ENCODE assay signal across 31 cellular contexts in the genomic region with DNA sequence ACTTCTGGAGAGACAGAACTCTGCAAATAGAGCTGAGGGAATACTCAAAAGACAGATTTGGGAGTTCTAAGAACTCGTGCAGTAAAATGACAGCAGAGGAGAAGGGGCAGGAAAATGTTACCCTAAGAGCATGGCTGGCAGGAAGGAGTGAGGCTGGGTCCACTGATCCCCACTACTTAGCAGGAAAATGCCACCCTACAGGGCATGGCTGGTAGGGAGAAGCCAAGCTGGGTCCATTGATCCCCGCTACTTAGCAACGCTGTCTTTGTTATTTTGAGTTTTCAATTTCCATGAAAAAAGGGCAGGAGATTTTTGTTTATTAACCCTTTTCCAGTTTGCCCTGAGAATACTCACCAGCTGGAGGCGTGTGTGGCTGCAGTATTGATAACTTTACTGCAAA.
"Had no signal": no experiment of that assay in that cellular context is flagged by ENCODE, and none has a peak within 500 bp of the region (broad histone marks: within the 10 kb centered on the region; RNA-seq: fewer than 3 reads in every experiment).

No MANE protein-coding gene starts in this region.

- H3K27me3 ChIP-seq: esophagus squamous epithelium, pancreas, uterus had no signal

- H3K4me1 ChIP-seq: esophagus squamous epithelium, left ventricle myocardium inferior, pancreas, prostate gland, uterus had no signal

- H3K4me1 Mint-ChIP-seq: activated CD4-positive, alpha-beta memory T cell treated with anti-CD3 and anti-CD28 coated beads, Interleukin-2, amount 10 ng/mL, durations not matched to agents 7 days and 5 days; activated naive CD8-positive, alpha-beta T cell treated with anti-CD3 and anti-CD28 coated beads, Interleukin-2, amount 50 U/mL, for 24 hours; T-helper 17 cell had no signal

- H3K27me3 Mint-ChIP-seq: activated CD4-positive, alpha-beta memory T cell treated with anti-CD3 and anti-CD28 coated beads, Interleukin-2, amount 10 ng/mL, durations not matched to agents 7 days and 5 days; activated T-cell treated with anti-CD3 and anti-CD28 coated beads, Interleukin-2, amount 50 U/mL, for 24 hours; stimulated activated naive CD8-positive, alpha-beta T cell treated with anti-CD3 and anti-CD28 coated beads, Interleukin-15, Interleukin-2, amounts not matched to agents 100 ng/mL and 50 ng/mL, for 24 hours; T-helper 17 cell had no signal

- H3K27ac ChIP-seq: esophagus squamous epithelium, left ventricle myocardium inferior, pancreas, prostate gland, skin epidermis, thoracic aorta, uterus, WERI-Rb-1 had no signal

- ATAC-seq: activated naive CD8-positive, alpha-beta T cell treated with anti-CD3 and anti-CD28 coated beads, Interleukin-2, amount 50 U/mL, for 24 hours; pancreas; sciatic nerve; T-helper 17 cell had no signal

- H3K9me3 ChIP-seq: esophagus squamous epithelium, pancreas, prostate gland, thoracic aorta had no signal

- H3K4me3 ChIP-seq: esophagus squamous epithelium, left ventricle myocardium inferior, pancreas, prostate gland, skin epidermis, thoracic aorta, uterus had no signal

- H3K4me3 Mint-ChIP-seq: activated CD4-positive, alpha-beta memory T cell treated with anti-CD3 and anti-CD28 coated beads, Interleukin-2, amount 10 ng/mL, durations not matched to agents 7 days and 5 days; activated CD4-positive, alpha-beta T cell treated with anti-CD3 and anti-CD28 coated beads, Interleukin-2, amount 10 ng/mL, durations not matched to agents 7 days and 5 days; activated naive CD8-positive, alpha-beta T cell treated with anti-CD3 and anti-CD28 coated beads, Interleukin-2, amount 50 U/mL, for 24 hours; activated T-cell treated with anti-CD3 and anti-CD28 coated beads, Interleukin-2, amount 50 U/mL, for 24 hours; nephron progenitor cell; stimulated activated naive CD8-positive, alpha-beta T cell treated with anti-CD3 and anti-CD28 coated beads, Interleukin-15, Interleukin-2, amounts not matched to agents 100 ng/mL and 50 ng/mL, for 24 hours; T-helper 17 cell had no signal

- H3K27ac Mint-ChIP-seq: activated CD4-positive, alpha-beta memory T cell treated with anti-CD3 and anti-CD28 coated beads, Interleukin-2, amount 10 ng/mL, durations not matched to agents 7 days and 5 days; activated CD4-positive, alpha-beta T cell treated with anti-CD3 and anti-CD28 coated beads, Interleukin-2, amount 10 ng/mL, durations not matched to agents 7 days and 5 days; activated naive CD8-positive, alpha-beta T cell treated with anti-CD3 and anti-CD28 coated beads, Interleukin-2, amount 50 U/mL, for 24 hours; activated T-cell treated with anti-CD3 and anti-CD28 coated beads, Interleukin-2, amount 50 U/mL, for 24 hours; nephron progenitor cell; stimulated activated naive CD8-positive, alpha-beta T cell treated with anti-CD3 and anti-CD28 coated beads, Interleukin-15, Interleukin-2, amounts not matched to agents 100 ng/mL and 50 ng/mL, for 24 hours; T-helper 17 cell had no signal

- DNase-seq: activated CD4-positive, alpha-beta memory T cell treated with anti-CD3 and anti-CD28 coated beads, Interleukin-2, amount 10 ng/mL, durations not matched to agents 7 days and 5 days; activated CD4-positive, alpha-beta T cell treated with anti-CD3 and anti-CD28 coated beads, Interleukin-2, amount 10 ng/mL, durations not matched to agents 7 days and 5 days; activated CD4-positive, CD25-positive, alpha-beta regulatory T cell treated with anti-CD3 and anti-CD28 coated beads, Interleukin-2, amount 50 U/mL, for 72 hours; activated CD8-positive, alpha-beta memory T cell treated with anti-CD3 and anti-CD28 coated beads, Interleukin-2, amount 50 U/mL, for 48 hours; activated gamma-delta T cell treated with Interleukin-2 at 50 U/mL for 16 hours; activated naive CD4-positive, alpha-beta T cell treated with anti-CD3 and anti-CD28 coated beads, Interleukin-2, amount 50 U/mL, for 16 hours; activated naive CD8-positive, alpha-beta T cell treated with anti-CD3 and anti-CD28 coated beads, Interleukin-2, amount 50 U/mL, for 24 hours; activated T-cell treated with anti-CD3 and anti-CD28 coated beads, Interleukin-2, amount 50 U/mL, for 24 hours; amygdala; caudate nucleus; cortex of kidney; esophagus squamous epithelium; islet precursor cell; left ventricle myocardium inferior; nephron progenitor cell; nucleus accumbens; pancreas; retina; stimulated activated CD4-positive, alpha-beta T cell treated with anti-CD3 and anti-CD28 coated beads, Interleukin-12 subunit alpha, Interleukin-12 subunit beta, amount 100 ng/mL, for 4 hours; stimulated activated CD4-positive, alpha-beta T cell treated with anti-CD3 and anti-CD28 coated beads, Interleukin-4, amount 100 ng/mL, for 1 hour; SW 1271; T-helper 17 cell; T1000; trophoblast cell; uterus; WERI-Rb-1 had no signal

- H3K36me3 ChIP-seq: esophagus squamous epithelium, left ventricle myocardium inferior, pancreas, prostate gland, thoracic aorta, uterus, WERI-Rb-1 had no signal
